1 cellular context compared by ENCODE assay signal in the genomic region with DNA sequence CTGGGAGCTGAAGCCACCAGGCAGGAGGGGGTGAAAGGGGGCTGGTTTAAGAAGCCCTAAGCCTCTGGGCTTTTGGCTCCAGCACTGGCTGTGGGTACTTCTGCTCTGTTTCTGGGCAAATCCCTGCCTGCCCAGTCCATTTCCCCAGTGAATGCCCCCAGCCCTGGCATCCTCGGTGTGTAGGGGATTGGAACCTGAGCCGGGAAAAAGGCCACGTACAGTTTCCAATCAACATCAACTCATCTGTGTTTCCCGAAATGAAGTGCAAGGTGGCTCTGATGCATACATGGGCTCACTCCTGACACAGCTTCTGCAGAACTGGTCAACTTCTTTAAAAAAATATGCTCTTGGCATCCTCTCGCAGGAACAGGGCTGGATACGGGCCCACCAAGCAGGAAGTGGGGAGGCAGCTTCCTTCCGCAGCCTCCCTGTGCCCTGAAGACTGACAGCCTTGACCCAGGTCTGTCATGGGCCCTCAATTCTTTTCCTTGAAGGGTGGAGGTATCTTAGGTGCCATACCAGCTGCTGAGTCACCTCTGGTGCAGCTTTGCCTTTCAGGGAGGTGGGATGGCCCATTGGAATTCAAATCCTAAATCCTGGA.
TF ChIP-seq lines count a peak whose summit lies in the region.

No MANE protein-coding gene starts in this region.

TF ChIP-seq in GM23338, 12 proteins besides CTCF, POLR2A, EP300 and RAD21 (continued from another document):
- TF ChIP-seq, protein P1, sequence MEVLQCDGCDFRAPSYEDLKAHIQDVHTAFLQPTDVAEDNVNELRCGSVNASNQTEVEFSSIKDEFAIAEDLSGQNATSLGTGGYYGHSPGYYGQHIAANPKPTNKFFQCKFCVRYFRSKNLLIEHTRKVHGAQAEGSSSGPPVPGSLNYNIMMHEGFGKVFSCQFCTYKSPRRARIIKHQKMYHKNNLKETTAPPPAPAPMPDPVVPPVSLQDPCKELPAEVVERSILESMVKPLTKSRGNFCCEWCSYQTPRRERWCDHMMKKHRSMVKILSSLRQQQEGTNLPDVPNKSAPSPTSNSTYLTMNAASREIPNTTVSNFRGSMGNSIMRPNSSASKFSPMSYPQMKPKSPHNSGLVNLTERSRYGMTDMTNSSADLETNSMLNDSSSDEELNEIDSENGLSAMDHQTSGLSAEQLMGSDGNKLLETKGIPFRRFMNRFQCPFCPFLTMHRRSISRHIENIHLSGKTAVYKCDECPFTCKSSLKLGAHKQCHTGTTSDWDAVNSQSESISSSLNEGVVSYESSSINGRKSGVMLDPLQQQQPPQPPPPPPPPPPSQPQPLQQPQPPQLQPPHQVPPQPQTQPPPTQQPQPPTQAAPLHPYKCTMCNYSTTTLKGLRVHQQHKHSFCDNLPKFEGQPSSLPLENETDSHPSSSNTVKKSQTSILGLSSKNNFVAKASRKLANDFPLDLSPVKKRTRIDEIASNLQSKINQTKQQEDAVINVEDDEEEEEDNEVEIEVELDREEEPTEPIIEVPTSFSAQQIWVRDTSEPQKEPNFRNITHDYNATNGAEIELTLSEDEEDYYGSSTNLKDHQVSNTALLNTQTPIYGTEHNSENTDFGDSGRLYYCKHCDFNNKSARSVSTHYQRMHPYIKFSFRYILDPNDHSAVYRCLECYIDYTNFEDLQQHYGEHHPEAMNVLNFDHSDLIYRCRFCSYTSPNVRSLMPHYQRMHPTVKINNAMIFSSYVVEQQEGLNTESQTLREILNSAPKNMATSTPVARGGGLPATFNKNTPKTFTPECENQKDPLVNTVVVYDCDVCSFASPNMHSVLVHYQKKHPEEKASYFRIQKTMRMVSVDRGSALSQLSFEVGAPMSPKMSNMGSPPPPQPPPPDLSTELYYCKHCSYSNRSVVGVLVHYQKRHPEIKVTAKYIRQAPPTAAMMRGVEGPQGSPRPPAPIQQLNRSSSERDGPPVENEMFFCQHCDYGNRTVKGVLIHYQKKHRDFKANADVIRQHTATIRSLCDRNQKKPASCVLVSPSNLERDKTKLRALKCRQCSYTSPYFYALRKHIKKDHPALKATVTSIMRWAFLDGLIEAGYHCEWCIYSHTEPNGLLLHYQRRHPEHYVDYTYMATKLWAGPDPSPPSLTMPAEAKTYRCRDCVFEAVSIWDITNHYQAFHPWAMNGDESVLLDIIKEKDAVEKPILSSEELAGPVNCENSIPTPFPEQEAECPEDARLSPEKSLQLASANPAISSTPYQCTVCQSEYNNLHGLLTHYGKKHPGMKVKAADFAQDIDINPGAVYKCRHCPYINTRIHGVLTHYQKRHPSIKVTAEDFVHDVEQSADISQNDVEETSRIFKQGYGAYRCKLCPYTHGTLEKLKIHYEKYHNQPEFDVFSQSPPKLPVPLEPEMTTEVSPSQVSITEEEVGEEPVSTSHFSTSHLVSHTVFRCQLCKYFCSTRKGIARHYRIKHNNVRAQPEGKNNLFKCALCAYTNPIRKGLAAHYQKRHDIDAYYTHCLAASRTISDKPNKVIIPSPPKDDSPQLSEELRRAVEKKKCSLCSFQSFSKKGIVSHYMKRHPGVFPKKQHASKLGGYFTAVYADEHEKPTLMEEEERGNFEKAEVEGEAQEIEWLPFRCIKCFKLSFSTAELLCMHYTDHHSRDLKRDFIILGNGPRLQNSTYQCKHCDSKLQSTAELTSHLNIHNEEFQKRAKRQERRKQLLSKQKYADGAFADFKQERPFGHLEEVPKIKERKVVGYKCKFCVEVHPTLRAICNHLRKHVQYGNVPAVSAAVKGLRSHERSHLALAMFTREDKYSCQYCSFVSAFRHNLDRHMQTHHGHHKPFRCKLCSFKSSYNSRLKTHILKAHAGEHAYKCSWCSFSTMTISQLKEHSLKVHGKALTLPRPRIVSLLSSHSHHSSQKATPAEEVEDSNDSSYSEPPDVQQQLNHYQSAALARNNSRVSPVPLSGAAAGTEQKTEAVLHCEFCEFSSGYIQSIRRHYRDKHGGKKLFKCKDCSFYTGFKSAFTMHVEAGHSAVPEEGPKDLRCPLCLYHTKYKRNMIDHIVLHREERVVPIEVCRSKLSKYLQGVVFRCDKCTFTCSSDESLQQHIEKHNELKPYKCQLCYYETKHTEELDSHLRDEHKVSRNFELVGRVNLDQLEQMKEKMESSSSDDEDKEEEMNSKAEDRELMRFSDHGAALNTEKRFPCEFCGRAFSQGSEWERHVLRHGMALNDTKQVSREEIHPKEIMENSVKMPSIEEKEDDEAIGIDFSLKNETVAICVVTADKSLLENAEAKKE (CRISPR knock-in tag; IDR thresholded peaks at IDR 0.05) = no peak
TF ChIP-seq in GM23338: peak in this region for 0.
